Comparison of ENCODE assay signal across 18 cellular contexts in the genomic region with DNA sequence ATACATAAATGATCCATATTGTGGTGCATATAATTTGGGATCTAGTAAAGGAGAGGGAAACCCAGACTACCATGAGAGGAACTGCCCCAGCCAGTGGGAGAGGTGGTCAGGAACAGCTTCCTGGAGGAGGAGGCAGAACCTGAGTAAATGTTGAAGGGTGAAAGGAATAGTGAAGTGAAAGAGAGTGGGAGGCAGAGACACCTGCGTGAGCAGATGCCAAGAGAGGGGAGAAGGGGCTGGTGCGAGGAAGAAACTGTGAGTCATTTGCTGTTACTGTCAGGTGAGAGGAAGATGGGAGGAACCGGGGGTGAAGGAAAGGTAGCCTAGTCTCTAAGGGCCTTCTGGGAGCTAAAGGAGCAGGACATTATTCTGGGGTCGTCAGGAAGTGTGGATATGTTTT.
"Had no signal": no experiment of that assay in that cellular context is flagged by ENCODE, and none has a peak within 500 bp of the region (broad histone marks: within the 10 kb centered on the region; RNA-seq: fewer than 3 reads in every experiment).

No MANE protein-coding gene starts in this region.

- H3K27ac ChIP-seq: body of pancreas, hepatocyte, parathyroid adenoma, thyroid gland, uterus, VCaP had no signal

- H2AFZ ChIP-seq: hepatocyte, parathyroid adenoma had no signal

- H3K27me3 ChIP-seq: body of pancreas, hepatocyte, thyroid gland, uterus had no signal

- H3K4me3 ChIP-seq: body of pancreas, hepatocyte, thyroid gland, uterus had no signal

- DNase-seq: activated CD4-positive, alpha-beta T cell treated with anti-CD3 and anti-CD28 coated beads for 36 hours; activated T-cell treated with anti-CD3 and anti-CD28 coated beads for 4 hours; amniotic stem cell; body of pancreas; cortex of kidney; effector memory CD8-positive, alpha-beta T cell; kidney glomerular epithelial cell; mesendoderm; nephron progenitor cell; stimulated activated CD4-positive, alpha-beta T cell treated with anti-CD3 and anti-CD28 coated beads, Interleukin-15, amount 100 ng/mL, for 24 hours; stimulated activated CD4-positive, alpha-beta T cell treated with anti-CD3 and anti-CD28 coated beads, Interleukin-4, amount 100 ng/mL, for 24 hours; T1000; thyroid gland; uterus had no signal

- H3K9me3 ChIP-seq: body of pancreas, thyroid gland, uterus had no signal

- H3K4me1 ChIP-seq: body of pancreas, parathyroid adenoma, thyroid gland, uterus had no signal

- H3K9ac ChIP-seq: parathyroid adenoma had no signal

- H3K4me2 ChIP-seq: hepatocyte had no signal

- H3K36me3 ChIP-seq: thyroid gland, uterus had no signal

- H3K79me2 ChIP-seq: hepatocyte, parathyroid adenoma had no signal

- ATAC-seq: activated CD4-positive, alpha-beta T cell treated with anti-CD3 and anti-CD28 coated beads for 36 hours; activated T-helper 17 cell treated with anti-CD3 and anti-CD28 coated beads, Interleukin-2, amount 50 U/mL, for 72 hours; body of pancreas; effector memory CD8-positive, alpha-beta T cell had no signal
